In genomic region chr4:1547131-1547862, GRCh38 we compare ENCODE assay signal across 26 cellular contexts.
DNase-seq lines count a peak whose midpoint lies in the region; ATAC-seq and TF ChIP-seq lines count a peak whose summit lies in the region.
"Had no signal": no experiment of that assay in that cellular context is flagged by ENCODE, and none has a peak within 500 bp of the region (broad histone marks: within the 10 kb centered on the region; RNA-seq: fewer than 3 reads in every experiment).

No MANE protein-coding gene starts in this region.

- H3K4me3 ChIP-seq in left ventricle myocardium inferior (peak overlapping the region; percentile 52), neuronal stem cell (ENCODE audit: low read length in 2 of 2) (no peak overlapping the region)
- H3K4me3 ChIP-seq: BLaER1, K562, SJSA1, spleen had no signal

- no peak overlapping the region for H2AFZ ChIP-seq in neuronal stem cell (ENCODE audit: low read length)

- H2BK12ac ChIP-seq in neuronal stem cell (ENCODE audit: low read length): peak overlapping the region; percentile 73

- no peak overlapping the region for H3K23ac ChIP-seq in neuronal stem cell (ENCODE audit: low read depth, low read length, poor library complexity)

- H3K4me1 Mint-ChIP-seq in CD4-positive, alpha-beta T cell (ENCODE audit: low read depth): peaks cover 18% of the 10 kb centered on the region
- H3K4me1 Mint-ChIP-seq in T-helper 17 cell: peaks cover 11% of the 10 kb centered on the region

- no peak overlapping the region for H3K18ac ChIP-seq in neuronal stem cell (ENCODE audit: low read length)

- no peak overlapping the region for H2BK15ac ChIP-seq in neuronal stem cell (ENCODE audit: low read length)

- H3K9me3 Mint-ChIP-seq in CD4-positive, alpha-beta T cell: no peaks in the 10 kb centered on the region
- H3K9me3 Mint-ChIP-seq: activated CD4-positive, alpha-beta memory T cell treated with anti-CD3 and anti-CD28 coated beads, Interleukin-2, amount 10 ng/mL, durations not matched to agents 7 days and 5 days; activated naive CD4-positive, alpha-beta T cell treated with anti-CD3 and anti-CD28 coated beads, Interleukin-2, amount 50 U/mL, for 72 hours; natural killer cell had no signal

- no peaks in the 10 kb centered on the region for H3K36me3 Mint-ChIP-seq in CD4-positive, alpha-beta T cell (ENCODE audit: low read depth)
- peaks cover 5% of the 10 kb centered on the region for H3K36me3 Mint-ChIP-seq in T-helper 17 cell (ENCODE audit: low read depth)
- H3K36me3 Mint-ChIP-seq: activated naive CD4-positive, alpha-beta T cell treated with anti-CD3 and anti-CD28 coated beads, Interleukin-2, amount 50 U/mL, for 72 hours; natural killer cell had no signal

- no peaks in the 10 kb centered on the region for H3K9me3 ChIP-seq in CD4-positive, alpha-beta T cell (ENCODE audit: control insufficient read depth, low read length)
- H3K9me3 ChIP-seq in T-helper 17 cell (ENCODE audit: control insufficient read depth, low read length, poor library complexity, severe bottlenecking) (no peaks in the 10 kb centered on the region), left ventricle myocardium inferior (replicated peaks) (no peaks in the 10 kb centered on the region), neuronal stem cell (replicated peaks in 1 of 2; ENCODE audit: control insufficient read depth in 2 of 2, insufficient read depth in 1 of 2, low read depth in 1 of 2, low read length in 2 of 2) (no peaks in the 10 kb centered on the region)
- H3K9me3 ChIP-seq: ascending aorta, BLaER1, SJSA1, spleen had no signal

- intact Hi-C loops in CD4-positive, alpha-beta T cell (cut with DNase I, micrococcal nuclease): no loop called here
- intact Hi-C loops in left ventricle myocardium inferior (cut with micrococcal nuclease): no loop called here

- no peak overlapping the region for H3K4ac ChIP-seq in neuronal stem cell (ENCODE audit: low read length)

- H3K36me3 ChIP-seq in left ventricle myocardium inferior (no peaks in the 10 kb centered on the region), neuronal stem cell (replicated peaks in 1 of 2; ENCODE audit: control insufficient read depth in 2 of 2, insufficient read depth in 2 of 2, low read length in 2 of 2) (no peaks in the 10 kb centered on the region)
- H3K36me3 ChIP-seq: ascending aorta, BLaER1, SJSA1, spleen had no signal

- H3K27ac Mint-ChIP-seq in CD4-positive, alpha-beta T cell: peak overlapping the region; percentile 43
- peak overlapping the region; percentile 27 for H3K27ac Mint-ChIP-seq in T-helper 17 cell
- H3K27ac Mint-ChIP-seq: activated CD4-positive, alpha-beta memory T cell treated with anti-CD3 and anti-CD28 coated beads, Interleukin-2, amount 10 ng/mL, durations not matched to agents 7 days and 5 days; activated naive CD4-positive, alpha-beta T cell treated with anti-CD3 and anti-CD28 coated beads, Interleukin-2, amount 50 U/mL, for 72 hours; natural killer cell had no signal

- H2BK5ac ChIP-seq in neuronal stem cell (ENCODE audit: low read length): no peak overlapping the region

- H3K79me1 ChIP-seq in neuronal stem cell (ENCODE audit: low read depth, low read length): peaks cover 2% of the 10 kb centered on the region

- no peak overlapping the region for H4K8ac ChIP-seq in neuronal stem cell (ENCODE audit: low read depth, low read length)

- no peak overlapping the region for H3K4me2 ChIP-seq in neuronal stem cell (ENCODE audit: insufficient read depth, low read length, poor library complexity, severe bottlenecking)
- H3K4me2 ChIP-seq: BLaER1 had no signal

- no peak overlapping the region for H3K9ac ChIP-seq in neuronal stem cell (ENCODE audit: low read depth, low read length, poor library complexity)
- H3K9ac ChIP-seq: BLaER1 had no signal

- TF ChIP-seq CTCF in CD4-positive, alpha-beta T cell (IDR thresholded peaks at IDR 0.05): no peak
- no peak for TF ChIP-seq CTCF in left ventricle myocardium inferior (IDR thresholded peaks at IDR 0.05; ENCODE audit: borderline replicate concordance)

- H3K4me3 Mint-ChIP-seq in CD4-positive, alpha-beta T cell: peak overlapping the region; percentile 21
- H3K4me3 Mint-ChIP-seq in T-helper 17 cell: no peak overlapping the region
- H3K4me3 Mint-ChIP-seq: activated CD4-positive, alpha-beta memory T cell treated with anti-CD3 and anti-CD28 coated beads, Interleukin-2, amount 10 ng/mL, durations not matched to agents 7 days and 5 days; natural killer cell had no signal

- DNase-seq in CD4-positive, alpha-beta T cell: no peak
- DNase-seq in T-helper 17 cell: no peak
- DNase-seq in left ventricle myocardium inferior: no peak
- no peak for DNase-seq in neuronal stem cell (ENCODE audit: low spot score)
- DNase-seq in HCEC 1CT: no peak
- no peak for DNase-seq in Kasumi-1 (lab: John Stamatoyannopoulos, UW)
- DNase-seq: activated CD4-positive, alpha-beta memory T cell treated with anti-CD3 and anti-CD28 coated beads, Interleukin-2, amount 10 ng/mL, durations not matched to agents 7 days and 5 days; activated CD4-positive, alpha-beta T cell treated with anti-CD3 and anti-CD28 coated beads for 1 hour; DND-41; foreskin fibroblast; H7; midbrain; natural killer cell; NCI-H2081 treated with DMSO at 0.1 percent for 48 hours; NCI-H774; retina; spleen; substantia nigra; T-helper 1 cell had no signal

- POLR2A ChIA-PET in CD4-positive, alpha-beta T cell (lab: Charles Lee): no interaction called here

- ATAC-seq in CD4-positive, alpha-beta T cell (ENCODE audit: poor library complexity): no peak
- no peak for ATAC-seq in T-helper 17 cell
- ATAC-seq in HG03520 (IDR thresholded peaks at IDR 0.05; ENCODE audit: unreplicated experiment): no peak
- no peak for ATAC-seq in HG03460 (IDR thresholded peaks at IDR 0.05; ENCODE audit: unreplicated experiment)
- ATAC-seq: activated naive CD4-positive, alpha-beta T cell treated with anti-CD3 and anti-CD28 coated beads, Interleukin-2, amount 50 U/mL, for 72 hours; K562; natural killer cell had no signal

- peaks cover 7% of the 10 kb centered on the region for H3K27me3 Mint-ChIP-seq in CD4-positive, alpha-beta T cell
- H3K27me3 Mint-ChIP-seq in T-helper 17 cell: peaks cover 16% of the 10 kb centered on the region

- CTCF ChIA-PET in CD4-positive, alpha-beta T cell (lab: Charles Lee): no interaction called here

- WGBS in neuronal stem cell (ENCODE audit: extremely low coverage in 2 of 2, insufficient read length in 2 of 2, insufficient replicate concordance in 1 of 2), 2 donors: no CpG with 5 or more reads among the region's 19 CpGs

- H4K91ac ChIP-seq in neuronal stem cell (ENCODE audit: low read depth, low read length, poor library complexity): no peak overlapping the region

- H3K14ac ChIP-seq in neuronal stem cell (ENCODE audit: low read length): no peak overlapping the region

- H2AK5ac ChIP-seq in neuronal stem cell (ENCODE audit: low read depth, low read length): peak overlapping the region; percentile 97

- H3K27me3 ChIP-seq in CD4-positive, alpha-beta T cell (ENCODE audit: control insufficient read depth, insufficient read depth, low read length): no peaks in the 10 kb centered on the region
- H3K27me3 ChIP-seq in left ventricle myocardium inferior (ENCODE audit: low read depth) (peaks cover 39% of the 10 kb centered on the region), neuronal stem cell (ENCODE audit: control insufficient read depth in 3 of 3, insufficient read depth in 3 of 3, low read depth in 1 of 3, low read length in 3 of 3) (peaks cover 0 to 32% (median 3%) of the 10 kb centered on the region in 3 experiments)
- H3K27me3 ChIP-seq: ascending aorta, SJSA1 had no signal

- H3K4me1 ChIP-seq in left ventricle myocardium inferior: peaks cover 16% of the 10 kb centered on the region
- H3K4me1 ChIP-seq in neuronal stem cell (ENCODE audit: control insufficient read depth in 2 of 2, insufficient read depth in 1 of 2, low read depth in 1 of 2, low read length in 2 of 2): peaks cover 0 to 7% of the 10 kb centered on the region in 2 donors
- H3K4me1 ChIP-seq: SJSA1 had no signal

- no peak overlapping the region for H2BK120ac ChIP-seq in neuronal stem cell (ENCODE audit: low read depth, low read length)

- no peak overlapping the region for H3K27ac ChIP-seq in CD4-positive, alpha-beta T cell (ENCODE audit: low read depth, low read length)
- H3K27ac ChIP-seq in left ventricle myocardium inferior (replicated peaks) (peak overlapping the region; percentile 82), neuronal stem cell (replicated peaks; ENCODE audit: low read length) (no peak overlapping the region)
- H3K27ac ChIP-seq: BLaER1, SJSA1 had no signal
